In the genomic region with DNA sequence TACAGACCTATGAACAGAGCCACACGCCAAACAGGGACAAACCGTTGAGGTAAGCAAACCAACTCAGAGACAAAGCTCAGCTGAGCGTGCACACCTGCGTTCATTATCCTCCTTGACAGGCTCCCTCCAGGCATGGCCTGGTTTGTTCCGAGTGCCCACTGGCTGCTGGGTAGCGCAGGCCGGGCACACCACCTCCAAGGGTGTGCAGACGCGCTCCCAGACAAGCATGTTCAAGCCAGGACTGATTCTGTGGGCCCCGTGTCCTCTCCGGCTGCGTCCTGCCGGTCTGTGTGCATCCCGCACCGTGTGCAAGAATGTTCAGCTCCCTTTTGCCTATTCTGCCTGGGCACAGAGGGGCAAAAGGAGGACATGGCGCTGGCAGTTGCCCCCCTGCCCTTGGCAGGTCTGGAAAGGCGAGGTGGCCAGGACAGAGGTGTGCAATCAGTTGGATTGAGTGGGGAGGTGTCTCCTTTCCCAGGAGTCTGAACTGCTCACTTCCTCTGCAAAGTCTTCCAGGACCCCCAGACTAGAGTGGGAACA, we compare ENCODE assay signal across 12 cellular contexts. TPM values are rescaled to one million over a fixed set of nuclear protein-coding genes. Genes with fewer than 3 reads are reported as not detected.
DNase-seq lines count a peak whose midpoint lies in the region; ATAC-seq and TF ChIP-seq lines count a peak whose summit lies in the region.
"Had no signal": no experiment of that assay in that cellular context is flagged by ENCODE, and none has a peak within 500 bp of the region (broad histone marks: within the 10 kb centered on the region; RNA-seq: fewer than 3 reads in every experiment).

No MANE protein-coding gene starts in this region.

- H3K27me3 ChIP-seq in heart right ventricle (peaks cover 0 to 64% (median 51%) of the 10 kb centered on the region in 7 donors), endodermal cell (ENCODE audit: control insufficient read depth, insufficient read depth, low read length, poor library complexity, severe bottlenecking) (peaks cover 66% of the 10 kb centered on the region), muscle layer of colon (ENCODE audit: control insufficient read depth in 1 of 2, insufficient read depth in 2 of 2, low read length in 2 of 2) (peaks cover 15 to 35% of the 10 kb centered on the region in 2 donors)

- ATAC-seq in heart right ventricle: peak in 2 of 8 donors; percentile 10 to 16
- no peak for ATAC-seq in left ventricle myocardium superior
- no peak for ATAC-seq in GM21390 (IDR thresholded peaks at IDR 0.05; ENCODE audit: unreplicated experiment)

- H3K27ac ChIP-seq in heart right ventricle (no peak overlapping the region), endodermal cell (ENCODE audit: low read depth, low read length) (no peak overlapping the region), muscle layer of colon (ENCODE audit: low read depth, low read length) (no peak overlapping the region), urinary bladder (ENCODE audit: low read depth) (no peak overlapping the region)
- H3K27ac ChIP-seq: C4-2B had no signal

- 55 to 56% methylated on average over 17 of the region's 17 CpGs for WGBS in heart right ventricle, 2 donors
- WGBS in endodermal cell (ENCODE audit: insufficient coverage in 1 of 2, insufficient read length in 1 of 2), 2 experiments: 62 to 76% methylated on average over 9 to 17 of the region's 17 CpGs
- WGBS in urinary bladder: 55% methylated on average over 17 of the region's 17 CpGs

- intact Hi-C loops in heart right ventricle (cut with DNase I): loop anchor here in 1 of 10 donors (10.0 kb wide), 1 partner anchor 239 kb away; the partner anchor contains the start of gene LECT2
- intact Hi-C loops in left ventricle myocardium superior (cut with micrococcal nuclease): no loop called here

- no peaks in the 10 kb centered on the region for H3K9me3 Mint-ChIP-seq in endodermal cell
- H3K9me3 Mint-ChIP-seq: central memory CD8-positive, alpha-beta T cell; T-helper 1 cell treated with Interleukin-12 subunit alpha and Interleukin-12 subunit beta and Interleukin-4 antibody, amounts not matched to agents 30 μg/mL and 1 μg/mL, for 36 hours had no signal

- DNase-seq in heart right ventricle: no peak
- no peak for DNase-seq in left ventricle myocardium superior
- no peak for DNase-seq in endodermal cell
- no peak for DNase-seq in T1000 (lab: John Stamatoyannopoulos, UW)
- no peak for DNase-seq in CD1c-positive myeloid dendritic cell (ENCODE audit: extremely low spot score)
- DNase-seq: activated T-cell treated with anti-CD3 and anti-CD28 coated beads for 4 hours had no signal

- H3K4me3 Mint-ChIP-seq in endodermal cell: peak overlapping the region; percentile 61
- H3K4me3 Mint-ChIP-seq: central memory CD8-positive, alpha-beta T cell; T-helper 1 cell treated with Interleukin-12 subunit alpha and Interleukin-12 subunit beta and Interleukin-4 antibody, amounts not matched to agents 30 μg/mL and 1 μg/mL, for 36 hours had no signal

- no peak overlapping the region for H3K9ac ChIP-seq in endodermal cell (ENCODE audit: extremely low read depth, low read length, poor library complexity, severe bottlenecking)
- no peak overlapping the region for H3K9ac ChIP-seq in muscle layer of colon (ENCODE audit: low read length)

- H3K4me1 ChIP-seq in heart right ventricle (peaks cover 2 to 25% (median 20%) of the 10 kb centered on the region in 9 donors), endodermal cell (ENCODE audit: control insufficient read depth, insufficient read depth, low read length) (no peaks in the 10 kb centered on the region), muscle layer of colon (ENCODE audit: insufficient read depth, low read length) (peaks cover 20% of the 10 kb centered on the region), urinary bladder (ENCODE audit: insufficient read depth) (peaks cover 1% of the 10 kb centered on the region)

- H3K36me3 ChIP-seq in heart right ventricle (peaks cover 0 to 10% (median 2%) of the 10 kb centered on the region in 9 donors), endodermal cell (ENCODE audit: control insufficient read depth, insufficient read depth, low read length) (no peaks in the 10 kb centered on the region), muscle layer of colon (ENCODE audit: insufficient read depth, low read length) (no peaks in the 10 kb centered on the region), urinary bladder (ENCODE audit: insufficient read depth) (no peaks in the 10 kb centered on the region)

- TF ChIP-seq CTCF in heart right ventricle (IDR thresholded peaks at IDR 0.05) (no peak), endodermal cell (conservative IDR thresholded peaks at IDR 0.05) (no peak)

- peaks cover 8% of the 10 kb centered on the region for H3K36me3 Mint-ChIP-seq in endodermal cell (ENCODE audit: low read depth)

- H3K27ac Mint-ChIP-seq in endodermal cell: no peak overlapping the region
- H3K27ac Mint-ChIP-seq: T-helper 1 cell treated with Interleukin-12 subunit alpha and Interleukin-12 subunit beta and Interleukin-4 antibody, amounts not matched to agents 30 μg/mL and 1 μg/mL, for 36 hours had no signal

- H3K9me3 ChIP-seq in heart right ventricle (no peaks in the 10 kb centered on the region), endodermal cell (ENCODE audit: control insufficient read depth, low read length) (no peaks in the 10 kb centered on the region), muscle layer of colon (ENCODE audit: low read length) (no peaks in the 10 kb centered on the region)

- H3K27me3 Mint-ChIP-seq in endodermal cell (ENCODE audit: insufficient read depth): peaks cover 81% of the 10 kb centered on the region

- H3K4me3 ChIP-seq in heart right ventricle (peak overlapping the region in 9 of 10 donors; percentile 39 to 61 (median 56)), endodermal cell (ENCODE audit: low read length) (peak overlapping the region; percentile 79), muscle layer of colon (ENCODE audit: low read depth in 1 of 2, low read length in 2 of 2) (peak overlapping the region; percentile 39 to 48), urinary bladder (ENCODE audit: low read depth, low read length) (peak overlapping the region; percentile 37)

- H3K4me1 Mint-ChIP-seq in endodermal cell: peaks cover 16% of the 10 kb centered on the region
- H3K4me1 Mint-ChIP-seq: central memory CD8-positive, alpha-beta T cell had no signal

RNA-seq across cellular contexts. Expression of gene SMIM32, which starts 0.5 kb away (rescaled TPM):
- total RNA-seq in heart right ventricle (not detected), left ventricle myocardium superior (not detected), endodermal cell (under 1 TPM; 0.15 to 0.20 TPM), urinary bladder (not detected)
- polyA plus RNA-seq in heart right ventricle (not detected), urinary bladder (0.09 TPM)
- polyA plus RNA-seq in endodermal cell (2013, experiment 1 of 2): 0.75 TPM
- 0.62 TPM for polyA plus RNA-seq in endodermal cell (2013, experiment 2 of 2)
